1 cellular context compared by ENCODE assay signal in the genomic region with DNA sequence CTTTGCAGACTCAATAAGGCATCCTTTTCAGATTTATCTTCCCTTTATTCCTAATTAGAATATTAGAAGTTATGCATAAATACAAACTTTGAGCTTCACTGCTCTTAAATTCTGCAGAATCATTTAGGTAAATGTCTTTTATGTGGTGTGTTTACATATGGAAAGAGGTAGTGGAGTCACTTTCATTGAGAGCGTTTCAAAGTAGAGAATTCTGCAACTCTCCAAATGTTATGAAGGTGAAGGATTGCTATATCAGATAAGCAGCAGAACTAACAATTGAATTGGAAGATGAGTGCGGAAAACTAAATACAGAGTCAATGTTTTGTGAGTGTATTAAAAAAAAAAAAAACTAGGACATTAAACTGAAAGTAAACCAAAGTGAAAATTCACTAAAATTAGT.
TF ChIP-seq lines count a peak whose summit lies in the region.

No MANE protein-coding gene starts in this region.

TF ChIP-seq in GM23338, 12 proteins besides CTCF, POLR2A, EP300 and RAD21 (continued from another document):
- TF ChIP-seq, protein P1, sequence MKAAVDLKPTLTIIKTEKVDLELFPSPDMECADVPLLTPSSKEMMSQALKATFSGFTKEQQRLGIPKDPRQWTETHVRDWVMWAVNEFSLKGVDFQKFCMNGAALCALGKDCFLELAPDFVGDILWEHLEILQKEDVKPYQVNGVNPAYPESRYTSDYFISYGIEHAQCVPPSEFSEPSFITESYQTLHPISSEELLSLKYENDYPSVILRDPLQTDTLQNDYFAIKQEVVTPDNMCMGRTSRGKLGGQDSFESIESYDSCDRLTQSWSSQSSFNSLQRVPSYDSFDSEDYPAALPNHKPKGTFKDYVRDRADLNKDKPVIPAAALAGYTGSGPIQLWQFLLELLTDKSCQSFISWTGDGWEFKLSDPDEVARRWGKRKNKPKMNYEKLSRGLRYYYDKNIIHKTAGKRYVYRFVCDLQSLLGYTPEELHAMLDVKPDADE (IDR thresholded peaks at IDR 0.05) = no peak
- TF ChIP-seq ZNF331 (CRISPR knock-in tag; IDR thresholded peaks at IDR 0.05; ENCODE audit: low read depth) (no peak), EZH2phosphoT487 (IDR thresholded peaks at IDR 0.05; ENCODE audit: unreplicated experiment) (no peak), POLR2AphosphoS5 (IDR thresholded peaks at IDR 0.05; ENCODE audit: low read depth) (no peak)
